In genomic region chr9:89405832-89406231, GRCh38 we compare ENCODE assay signal across 1 cellular context.
TF ChIP-seq lines count a peak whose summit lies in the region.

No MANE protein-coding gene starts in this region.

TF ChIP-seq in IMR-90, 13 proteins besides CTCF, POLR2A, EP300 and RAD21 (continued from another document):
- TF ChIP-seq RCOR1 (IDR thresholded peaks at IDR 0.05; ENCODE audit: insufficient replicate concordance, low read length) = no peak
- no peak for TF ChIP-seq MXI1 (IDR thresholded peaks at IDR 0.05; ENCODE audit: borderline replicate concordance, low read depth, low read length)
- TF ChIP-seq CHD1 (IDR thresholded peaks at IDR 0.05; ENCODE audit: low read depth, low read length) = no peak
- TF ChIP-seq MAZ (IDR thresholded peaks at IDR 0.05; ENCODE audit: borderline replicate concordance, low read depth, low read length) = no peak
